ENCODE assay signal across 8 cellular contexts in genomic region chr7:4774804-4775280, GRCh38. TPM values are rescaled to one million over a fixed set of nuclear protein-coding genes. Genes with fewer than 3 reads are reported as not detected.
DNase-seq lines count a peak whose midpoint lies in the region; ATAC-seq and TF ChIP-seq lines count a peak whose summit lies in the region.

No MANE protein-coding gene starts in this region.

- peak overlapping the region; percentile 93 for H3K27ac ChIP-seq in AG04450 (ENCODE audit: low read depth, low read length)
- peak overlapping the region; percentile 90 to 95 for H3K27ac ChIP-seq in ascending aorta
- peak overlapping the region; percentile 67 for H3K27ac ChIP-seq in iPS-18a (ENCODE audit: low read length)
- H3K27ac ChIP-seq in spleen, result peak overlapping the region; percentile 93 to 98 (median 98)

- H3K36me3 ChIP-seq in ascending aorta (peaks cover 0 to 13% of the 10 kb centered on the region in 2 donors), iPS-18a (ENCODE audit: control insufficient read depth, low read depth, low read length) (no peaks in the 10 kb centered on the region), spleen (peaks cover 0 to 37% (median 1%) of the 10 kb centered on the region in 6 donors)

- H3K9me3 ChIP-seq in AG04450 (ENCODE audit: control insufficient read depth, insufficient read depth, low read length) (no peaks in the 10 kb centered on the region; the same call in 1 of the 2 replicates), ascending aorta (no peaks in the 10 kb centered on the region), iPS-18a (ENCODE audit: control insufficient read depth, low read depth, low read length) (no peaks in the 10 kb centered on the region), spleen (no peaks in the 10 kb centered on the region)

- TF ChIP-seq POLR2A in spleen (IDR thresholded peaks at IDR 0.05), result no peak

- TF ChIP-seq CTCF in AG04450 (IDR thresholded peaks at IDR 0.05; ENCODE audit: low read depth, low read length) (no peak), ascending aorta (IDR thresholded peaks at IDR 0.05) (no peak), spleen (IDR thresholded peaks at IDR 0.05 in 8 of 11, conservative IDR thresholded peaks at IDR 0.05 in 3 of 11) (no peak)

- intact Hi-C loops in ascending aorta (cut with DNase I) (loop anchor here (1.0 to 10.0 kb wide), 5 partner anchors 30 to 200 kb away; partner anchors contain the start of gene RADIL), spleen (cut with DNase I; ENCODE audit: low total_unique reads) (no loop called here)

- no peaks in the 10 kb centered on the region for H3K27me3 ChIP-seq in AG04450 (ENCODE audit: control insufficient read depth, insufficient read depth, low read length)
- no peaks in the 10 kb centered on the region for H3K27me3 ChIP-seq in ascending aorta
- no peaks in the 10 kb centered on the region for H3K27me3 ChIP-seq in iPS-18a (ENCODE audit: control insufficient read depth, insufficient read depth, low read length)
- no peaks in the 10 kb centered on the region for H3K27me3 ChIP-seq in spleen (replicated peaks in 1 of 7)

- peak overlapping the region; percentile 68 for H3K9ac ChIP-seq in iPS-18a (ENCODE audit: low read length)

- peak overlapping the region; percentile 98 for H3K4me3 ChIP-seq in AG04450 (ENCODE audit: low read depth, low read length)
- H3K4me3 ChIP-seq in GM08714 (ENCODE audit: low read length), result peak overlapping the region; percentile 70
- peak overlapping the region; percentile 98 to 100 for H3K4me3 ChIP-seq in ascending aorta
- H3K4me3 ChIP-seq in iPS-18a (ENCODE audit: low read length), result peak overlapping the region; percentile 91
- peak overlapping the region; percentile 83 to 97 (median 91) for H3K4me3 ChIP-seq in spleen

- WGBS in spleen, 5 donors, result 6 to 11% (median 8%) methylated on average over 15 to 22 of the region's 22 CpGs

- POLR2A ChIA-PET in AG04450 (lab: Yijun Ruan, JAX), result interaction anchor here (0.7 to 2.3 kb wide), 17 partner anchors 10 to 199 kb away, joined by 3 to 25 read pairs (median 5); partner anchors contain the start of gene FOXK1

- peaks cover 8 to 12% of the 10 kb centered on the region in 2 donors for H3K4me1 ChIP-seq in ascending aorta
- H3K4me1 ChIP-seq in iPS-18a (ENCODE audit: control insufficient read depth, low read depth, low read length), result no peaks in the 10 kb centered on the region
- peaks cover 20 to 60% (median 42%) of the 10 kb centered on the region in 6 donors for H3K4me1 ChIP-seq in spleen

- peak; percentile 26 for ATAC-seq in HG02610 (IDR thresholded peaks at IDR 0.05; ENCODE audit: unreplicated experiment)

- CTCF ChIA-PET in AG04450 (lab: Charles Lee), result interaction anchor here (0.6 to 1.5 kb wide), 6 partner anchors 8 to 287 kb away, joined by 3 read pairs; no protein-coding TSS in a partner anchor

- DNase-seq in AG04450 (ENCODE audit: low read depth, low spot score) (peak; percentile 16), NCI-H69 (lab: John Stamatoyannopoulos, UW) (peak; percentile 68), ascending aorta (ENCODE audit: low spot score in 2 of 2) (no peak), spleen (peak; percentile 90)
- no peak for DNase-seq in activated CD4-positive, CD25-positive, alpha-beta regulatory T cell (lab: John Stamatoyannopoulos, UW)

RNA-seq across cellular contexts. Expression of gene AP5Z1, which starts 0.6 kb away (rescaled TPM):
- polyA plus RNA-seq in AG04450 (2011; rRNA removed) (12.6 and 18.9 TPM in 2 replicates), spleen (100 to 1,000 TPM in 2 of 3 donors, 10 to 100 TPM in 1; 62.9 to 156 (median 139) TPM)
- 7.6 and 11.1 TPM in 2 replicates for polyA minus RNA-seq in AG04450 (2011; rRNA and poly(A)+ RNA removed)
- total RNA-seq in ascending aorta (115 TPM), spleen (10 to 100 TPM; 39.3 to 72.7 (median 62.8) TPM)

Comparison
In these comparisons a context has a peak if more than half of its experiments do, and no peak if none do; other contexts are left out.
1. DNase-seq: peak in AG04450 (single experiment), NCI-H69 (single experiment) and spleen (single experiment); none in ascending aorta (0 of 2) and activated CD4-positive, CD25-positive, alpha-beta regulatory T cell (0 of 4).
2. Peak in every context shown above with its lines, with median percentiles within 50 percentile points of each other: H3K27ac ChIP-seq and H3K4me3 ChIP-seq.